In the genomic region with DNA sequence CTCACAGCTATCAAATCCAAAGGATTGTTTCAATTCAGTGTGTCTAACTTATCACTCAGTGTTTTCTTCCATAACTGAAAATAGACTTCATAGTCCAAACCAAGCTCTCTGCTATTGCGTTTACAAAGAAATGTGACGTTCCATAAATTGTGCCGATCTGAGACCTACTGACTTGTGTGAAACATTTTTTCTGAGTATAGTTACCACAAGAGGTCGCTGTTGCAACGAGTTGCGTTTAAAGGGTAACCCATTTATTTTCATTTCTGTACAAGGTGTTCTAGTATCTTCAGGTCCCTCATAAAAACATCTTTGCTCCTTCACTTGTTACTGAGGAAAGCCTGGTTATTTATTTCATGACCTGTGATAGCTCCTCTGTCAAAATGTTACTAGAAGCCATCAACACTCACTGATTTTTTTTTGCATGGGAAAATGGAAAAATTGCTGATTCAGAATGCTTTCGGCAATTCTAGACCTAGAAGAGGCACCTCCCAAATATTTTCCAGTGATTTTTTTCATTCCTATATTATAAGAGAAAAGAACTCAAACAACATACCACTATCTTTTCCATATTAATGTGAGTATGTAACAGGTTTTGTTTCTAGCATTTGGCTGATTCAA, we compare ENCODE assay signal across 8 cellular contexts.
DNase-seq lines count a peak whose midpoint lies in the region; ATAC-seq, FAIRE-seq and TF ChIP-seq lines count a peak whose summit lies in the region.

No MANE protein-coding gene starts in this region.

- POLR2A ChIA-PET in HEK293T (lab: Yijun Ruan, JAX), result no interaction called here
- POLR2A ChIA-PET in PC-9 (lab: Charles Lee; ENCODE audit: unreplicated experiment), result interaction anchor here (0.6 to 0.9 kb wide), 2 partner anchors 254 to 279 kb away, joined by 5 to 9 read pairs; no protein-coding TSS in a partner anchor
- POLR2A ChIA-PET in K562 (lab: Yijun Ruan, JAX), result no interaction called here

- no peaks in the 10 kb centered on the region for H3K4me1 Mint-ChIP-seq in mesothelial cell of epicardium

- intact Hi-C loops in PC-9 (cut with micrococcal nuclease; ENCODE audit: unreplicated experiment) (no loop called here), K562 (cut with micrococcal nuclease) (no loop called here), Right ventricle myocardium inferior (cut with DNase I) (no loop called here)

- ATAC-seq in K562 (peak; percentile 55; the same call in 2 of the 3 replicates), HG03457 (IDR thresholded peaks at IDR 0.05; ENCODE audit: unreplicated experiment) (no peak), Right ventricle myocardium inferior (no peak)

- no peak for TF ChIP-seq EP300 in K562 (IDR thresholded peaks at IDR 0.05; ENCODE audit: low read length)

- H3K79me2 ChIP-seq in PC-9 (ENCODE audit: low read depth) (no peaks in the 10 kb centered on the region), K562 (ENCODE audit: control insufficient read depth, insufficient read depth, low read length) (no peaks in the 10 kb centered on the region)

- H3K4me3 ChIP-seq in PC-9, result no peak overlapping the region
- no peak overlapping the region for H3K4me3 ChIP-seq in K562

- H3K9me1 ChIP-seq in K562 (ENCODE audit: control insufficient read depth, insufficient read depth, low read length), result no peaks in the 10 kb centered on the region

- TF ChIP-seq POLR2A in K562 (conservative IDR thresholded peaks at IDR 0.05), result no peak

- no peak overlapping the region for H3K9ac ChIP-seq in K562 (ENCODE audit: insufficient read depth in 1 of 2, low read depth in 2 of 2, low read length in 2 of 2)

- no peaks in the 10 kb centered on the region for H3K36me3 ChIP-seq in PC-9 (ENCODE audit: low read depth)
- H3K36me3 ChIP-seq in K562 (ENCODE audit: control insufficient read depth, insufficient read depth, low read length), result no peaks in the 10 kb centered on the region

- no peaks in the 10 kb centered on the region for H3K9me3 Mint-ChIP-seq in mesothelial cell of epicardium

- CTCF ChIA-PET in HEK293T (lab: Yijun Ruan, JAX) (interaction anchor here (0.7 to 1.3 kb wide), 12 partner anchors 8 to 716 kb away, joined by 3 to 13 read pairs (median 4); no protein-coding TSS in a partner anchor), PC-9 (lab: Charles Lee) (interaction anchor here (0.6 to 0.7 kb wide), 3 partner anchors 34 to 220 kb away, joined by 3 to 7 read pairs (median 5); no protein-coding TSS in a partner anchor), K562 (lab: Yijun Ruan, JAX; ENCODE audit: low intra/inter-chr PET ratio) (no interaction called here)

- H3K27ac ChIP-seq in PC-9, result no peak overlapping the region
- H3K27ac ChIP-seq in K562 (ENCODE audit: extremely low read depth, low read depth, low read length), result no peak overlapping the region

- peak in 1 of 2 experiments; percentile 43; a peak in 2 of 4 replicates for TF ChIP-seq RAD21 in K562 (CRISPR knock-in tag; conservative IDR thresholded peaks at IDR 0.05 in 1 of 2, IDR thresholded peaks at IDR 0.05 in 1 of 2)

- H3K27me3 ChIP-seq in PC-9 (ENCODE audit: insufficient read depth, low read depth), result peaks cover 5% of the 10 kb centered on the region; the same call in 1 of the 2 replicates
- H3K27me3 ChIP-seq in K562 (ENCODE audit: control insufficient read depth in 2 of 2, insufficient read depth in 2 of 2, low read length in 2 of 2), result no peaks in the 10 kb centered on the region

- peak overlapping the region; percentile 18; the same call in 1 of the 2 replicates for H3K4me2 ChIP-seq in PC-9
- no peak overlapping the region for H3K4me2 ChIP-seq in K562 (ENCODE audit: insufficient read depth, low read length)

- peak; percentile 78 for TF ChIP-seq CTCF in PC-9 (conservative IDR thresholded peaks at IDR 0.05)
- TF ChIP-seq CTCF in K562 (IDR thresholded peaks at IDR 0.05 in 2 of 3, conservative IDR thresholded peaks at IDR 0.05 in 1 of 3; ENCODE audit: insufficient read depth in 2 of 3, low read depth in 1 of 3, low read length in 3 of 3), result peak; percentile 41 to 61 (median 55)
- TF ChIP-seq CTCF in mesothelial cell of epicardium (IDR thresholded peaks at IDR 0.05; ENCODE audit: unreplicated experiment), result peak; percentile 81

- peaks cover 66% of the 10 kb centered on the region for H3K27me3 Mint-ChIP-seq in mesothelial cell of epicardium (ENCODE audit: low read depth)

- no peaks in the 10 kb centered on the region for H3K36me3 Mint-ChIP-seq in mesothelial cell of epicardium

- WGBS in K562 (ENCODE audit: insufficient coverage, low coverage, missing lambda C conversion rate), result 5% methylated on average over 7 of the region's 7 CpGs

- DNase-seq in NCI-H2081 (lab: John Stamatoyannopoulos, UW), result peak; percentile 25 to 38
- DNase-seq in NCI-H2081 treated with DMSO at 0.1 percent for 48 hours (lab: John Stamatoyannopoulos, UW), result no peak
- peak; percentile 48 for DNase-seq in HEK293T (ENCODE audit: extremely low spot score)
- DNase-seq in PC-9, result peak in 1 of 2 experiments; percentile 7
- DNase-seq in K562 (ENCODE audit: extremely low read depth in 1 of 4, low spot score in 3 of 4), result peak; percentile 19 to 58 (median 28)
- DNase-seq in mesothelial cell of epicardium (ENCODE audit: low spot score in 2 of 2, unreplicated experiment in 2 of 2), result no peak
- DNase-seq in Right ventricle myocardium inferior (ENCODE audit: missing footprints), result no peak

- H3K9me2 ChIP-seq in PC-9 (ENCODE audit: insufficient read depth), result no peaks in the 10 kb centered on the region

- H3K9me3 ChIP-seq in PC-9 (ENCODE audit: insufficient read depth, low read depth) (no peaks in the 10 kb centered on the region), K562 (replicated peaks; ENCODE audit: control insufficient read depth, insufficient read depth, low read depth, low read length) (no peaks in the 10 kb centered on the region)

- H3K27ac Mint-ChIP-seq in mesothelial cell of epicardium, result no peak overlapping the region

- no peaks in the 10 kb centered on the region for H3K4me1 ChIP-seq in PC-9 (replicated peaks; ENCODE audit: insufficient read depth)
- H3K4me1 ChIP-seq in K562 (replicated peaks in 1 of 2; ENCODE audit: control insufficient read depth in 2 of 2, insufficient read depth in 2 of 2, low read length in 2 of 2), result no peaks in the 10 kb centered on the region

- H3K4me3 Mint-ChIP-seq in mesothelial cell of epicardium, result no peak overlapping the region

- no peak overlapping the region for H2AFZ ChIP-seq in PC-9
- H2AFZ ChIP-seq in K562 (ENCODE audit: low read depth, low read length), result no peak overlapping the region

- peak; percentile 69 for FAIRE-seq in K562 (lab: Jason Lieb, UNC)

- BruUV-seq in PC-9 (replicated peaks; lab: Mats Ljungman, UMichigan), result no TSS peak
- no TSS peak for BruUV-seq in K562 (replicated peaks; lab: Mats Ljungman, UMichigan)

- H3F3A ChIP-seq in PC-9 (ENCODE audit: insufficient read depth, low read depth), result no peaks in the 10 kb centered on the region

- in situ Hi-C loops in K562 (cut with MboI), result no loop called here

- H4K20me1 ChIP-seq in PC-9 (ENCODE audit: insufficient read depth) (no peaks in the 10 kb centered on the region), K562 (replicated peaks; ENCODE audit: control insufficient read depth, insufficient read depth, low read length) (no peaks in the 10 kb centered on the region)

TF ChIP-seq in HEK293T, 16 proteins besides CTCF, POLR2A, EP300 and RAD21:
- no peak for TF ChIP-seq L3MBTL2 (conservative IDR thresholded peaks at IDR 0.05)
- TF ChIP-seq LEF1 (IDR thresholded peaks at IDR 0.05; ENCODE audit: borderline replicate concordance), result no peak
- TF ChIP-seq SP1 (IDR thresholded peaks at IDR 0.05), result no peak
- no peak for TF ChIP-seq FOXM1 (IDR thresholded peaks at IDR 0.05; ENCODE audit: borderline replicate concordance)
- TF ChIP-seq FOXK2 (IDR thresholded peaks at IDR 0.05), result no peak
- TF ChIP-seq, protein P1, sequence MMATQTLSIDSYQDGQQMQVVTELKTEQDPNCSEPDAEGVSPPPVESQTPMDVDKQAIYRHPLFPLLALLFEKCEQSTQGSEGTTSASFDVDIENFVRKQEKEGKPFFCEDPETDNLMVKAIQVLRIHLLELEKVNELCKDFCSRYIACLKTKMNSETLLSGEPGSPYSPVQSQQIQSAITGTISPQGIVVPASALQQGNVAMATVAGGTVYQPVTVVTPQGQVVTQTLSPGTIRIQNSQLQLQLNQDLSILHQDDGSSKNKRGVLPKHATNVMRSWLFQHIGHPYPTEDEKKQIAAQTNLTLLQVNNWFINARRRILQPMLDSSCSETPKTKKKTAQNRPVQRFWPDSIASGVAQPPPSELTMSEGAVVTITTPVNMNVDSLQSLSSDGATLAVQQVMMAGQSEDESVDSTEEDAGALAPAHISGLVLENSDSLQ (IDR thresholded peaks at IDR 0.05), result 0 out of 2 replicates have a peak, but pooled peaks have one; percentile 12

TF ChIP-seq in K562, 482 proteins besides CTCF, POLR2A, EP300 and RAD21:
- TF ChIP-seq MAFG (tag; conservative IDR thresholded peaks at IDR 0.05), result peak; percentile 72
- TF ChIP-seq ZNF316 (IDR thresholded peaks at IDR 0.05), result peak; percentile 74
- peak; percentile 66 for TF ChIP-seq C11orf30 (IDR thresholded peaks at IDR 0.05; ENCODE audit: low read depth)
- no peak for TF ChIP-seq ZNF217 (CRISPR knock-in tag; IDR thresholded peaks at IDR 0.05)
- TF ChIP-seq MAFK (IDR thresholded peaks at IDR 0.05; ENCODE audit: low read length), result peak; percentile 13; the same call in 1 of the 2 replicates
TF ChIP-seq in K562: peak in this region for 4.

Comparison
In these comparisons a context has a peak if more than half of its experiments do, and no peak if none do; other contexts are left out.
1. DNase-seq: peak in NCI-H2081 (2 of 2), HEK293T (single experiment) and K562 (4 of 4); none in NCI-H2081 treated with DMSO at 0.1 percent for 48 hours (single experiment), mesothelial cell of epicardium (0 of 2) and Right ventricle myocardium inferior (single experiment).
2. Peak in every context shown above with its lines, with median percentiles within 50 percentile points of each other: CTCF ChIP-seq.